In genomic region chr11:75427181-75427580, GRCh38 we compare ENCODE assay signal across 1 cellular context.
TF ChIP-seq lines count a peak whose summit lies in the region.

No MANE protein-coding gene starts in this region.

TF ChIP-seq in HepG2, 621 proteins besides CTCF, POLR2A, EP300 and RAD21:
- TF ChIP-seq ZBTB2 (CRISPR knock-in tag; IDR thresholded peaks at IDR 0.05; ENCODE audit: low read depth) (no peak), NR2F1 (CRISPR knock-in tag; IDR thresholded peaks at IDR 0.05) (no peak)
